In genomic region chr20:7366189-7366588, GRCh38 we compare ENCODE assay signal across 14 cellular contexts.
A peak's percentile ranks its signal among the peaks of the same experiment; 100 is the strongest.
DNase-seq lines count a peak whose midpoint lies in the region; ATAC-seq and TF ChIP-seq lines count a peak whose summit lies in the region.
"Had no signal": no experiment of that assay in that cellular context is flagged by ENCODE, and none has a peak within 500 bp of the region (broad histone marks: within the 10 kb centered on the region; RNA-seq: fewer than 3 reads in every experiment).

No MANE protein-coding gene starts in this region.

- H3K79me2 ChIP-seq in GM23338 (replicated peaks; ENCODE audit: insufficient read depth) = no peaks in the 10 kb centered on the region
- H3K79me2 ChIP-seq in neural progenitor cell (ENCODE audit: low read depth) = no peaks in the 10 kb centered on the region

- in situ Hi-C loops in SK-MEL-5 (cut with HindIII; ENCODE audit: low pct_unique_long_range_greater_than_20kb, low sequenced_read_pairs) = no loop called here

- H3K4me1 ChIP-seq in GM23338 (ENCODE audit: insufficient read depth) (no peaks in the 10 kb centered on the region), neural progenitor cell (peaks cover 22% of the 10 kb centered on the region)
- H3K4me1 ChIP-seq: Caco-2, HAP-1 had no signal

- H2AFZ ChIP-seq in GM23338 = no peak overlapping the region
- H2AFZ ChIP-seq in neural progenitor cell (replicated peaks) = no peak overlapping the region

- no peaks in the 10 kb centered on the region for H4K20me1 ChIP-seq in GM23338 (replicated peaks; ENCODE audit: insufficient read depth)
- peaks cover 9% of the 10 kb centered on the region for H4K20me1 ChIP-seq in neural progenitor cell (ENCODE audit: low read depth)

- H3K4me3 ChIP-seq in GM23338 (no peak overlapping the region), neural progenitor cell (no peak overlapping the region)
- H3K4me3 ChIP-seq: HAP-1 had no signal

- H3K9me3 Mint-ChIP-seq in GM23338 (peaks cover 18% of the 10 kb centered on the region; the same call in 2 of the 3 replicates), neural progenitor cell (peaks cover 28% of the 10 kb centered on the region)

- DNase-seq in COLO829 (ENCODE audit: low spot score) (peak; percentile 33), GM23338 (ENCODE audit: low spot score) (no peak), SK-MEL-5 (ENCODE audit: low read depth, low spot score) (peak; percentile 29), neural progenitor cell (ENCODE audit: low spot score) (no peak), NCI-H146 treated with DMSO at 0.1 percent for 48 hours (lab: John Stamatoyannopoulos, UW; ENCODE audit: unreplicated experiment) (no peak)
- DNase-seq: C1 segment of cervical spinal cord; Caco-2; CD4-positive, alpha-beta memory T cell; DMS153; DND-41; GOT3; HFFc6 had no signal

- H3K36me3 Mint-ChIP-seq in GM23338 (ENCODE audit: low read depth) = peaks cover 9% of the 10 kb centered on the region; the same call in 2 of the 3 replicates
- H3K36me3 Mint-ChIP-seq in neural progenitor cell = peaks cover 14% of the 10 kb centered on the region
- H3K36me3 Mint-ChIP-seq: CD4-positive, alpha-beta memory T cell had no signal

- H3K27me3 Mint-ChIP-seq in GM23338 (ENCODE audit: insufficient read depth, low read depth, poor library complexity) (no peaks in the 10 kb centered on the region), neural progenitor cell (ENCODE audit: insufficient read depth, low read depth) (peaks cover 11% of the 10 kb centered on the region)
- H3K27me3 Mint-ChIP-seq: CD4-positive, alpha-beta memory T cell had no signal

- H3K27ac Mint-ChIP-seq in GM23338 = no peak overlapping the region
- peak overlapping the region; percentile 39 for H3K27ac Mint-ChIP-seq in neural progenitor cell
- H3K27ac Mint-ChIP-seq: CD4-positive, alpha-beta memory T cell; HFFc6 had no signal

- H3K4me2 ChIP-seq in GM23338 = no peak overlapping the region
- H3K4me2 ChIP-seq in neural progenitor cell = no peak overlapping the region

- TF ChIP-seq CTCF in GM23338 (conservative IDR thresholded peaks at IDR 0.05; ENCODE audit: low read depth in 2 of 2) = no peak
- no peak for TF ChIP-seq CTCF in neural progenitor cell (IDR thresholded peaks at IDR 0.05)

- ATAC-seq in GM23338 (no peak), GM21528 (IDR thresholded peaks at IDR 0.05; ENCODE audit: low FRiP score, unreplicated experiment) (no peak)

- H3K27me3 ChIP-seq in GM23338 (ENCODE audit: insufficient read depth) (no peaks in the 10 kb centered on the region), neural progenitor cell (peaks cover 16% of the 10 kb centered on the region)

- H3K36me3 ChIP-seq in GM23338 (ENCODE audit: insufficient read depth) (no peaks in the 10 kb centered on the region), neural progenitor cell (no peaks in the 10 kb centered on the region)
- H3K36me3 ChIP-seq: HAP-1 had no signal

- H3K27ac ChIP-seq in GM23338 (ENCODE audit: low read depth) = no peak overlapping the region
- H3K27ac ChIP-seq in neural progenitor cell = no peak overlapping the region

- H3K4me1 Mint-ChIP-seq in GM23338 (peaks cover 10% of the 10 kb centered on the region), neural progenitor cell (peaks cover 44% of the 10 kb centered on the region)
- H3K4me1 Mint-ChIP-seq: CD4-positive, alpha-beta memory T cell had no signal

- peaks cover 16% of the 10 kb centered on the region for H3K9me2 ChIP-seq in GM23338 (ENCODE audit: insufficient read depth)

- H3F3A ChIP-seq in GM23338 (replicated peaks; ENCODE audit: low read depth) (no peaks in the 10 kb centered on the region), neural progenitor cell (ENCODE audit: low read depth) (peaks cover 17% of the 10 kb centered on the region)

- H3K9me3 ChIP-seq in neural progenitor cell (ENCODE audit: low read depth) = no peaks in the 10 kb centered on the region
- H3K9me3 ChIP-seq: Caco-2, HAP-1 had no signal

- H3K4me3 Mint-ChIP-seq in GM23338 = no peak overlapping the region
- H3K4me3 Mint-ChIP-seq in neural progenitor cell = no peak overlapping the region
- H3K4me3 Mint-ChIP-seq: CD4-positive, alpha-beta memory T cell; HFFc6 had no signal

- no peak overlapping the region for H3K9ac ChIP-seq in neural progenitor cell

TF ChIP-seq in GM23338, 12 proteins besides CTCF, POLR2A, EP300 and RAD21:
- TF ChIP-seq JUNB (IDR thresholded peaks at IDR 0.05; ENCODE audit: unreplicated experiment) (no peak), POLR2AphosphoS5 (IDR thresholded peaks at IDR 0.05; ENCODE audit: low read depth) (no peak), NANOG (IDR thresholded peaks at IDR 0.05; ENCODE audit: borderline replicate concordance) (no peak), EZH2 (IDR thresholded peaks at IDR 0.05; ENCODE audit: low read depth, unreplicated experiment) (no peak), EZH2phosphoT487 (IDR thresholded peaks at IDR 0.05; ENCODE audit: unreplicated experiment) (no peak), ZNF114 (CRISPR knock-in tag; IDR thresholded peaks at IDR 0.05) (no peak), ZNF331 (CRISPR knock-in tag; IDR thresholded peaks at IDR 0.05; ENCODE audit: low read depth) (peak; percentile 66)
TF ChIP-seq in GM23338: peak in this region for 1.

Comparison
In these comparisons a context has a peak if more than half of its experiments do, and no peak if none do; other contexts are left out.
1. DNase-seq: peak in COLO829 (single experiment) and SK-MEL-5 (single experiment); none in GM23338 (single experiment), neural progenitor cell (single experiment) and NCI-H146 treated with DMSO at 0.1 percent for 48 hours (single experiment).